ENCODE assay signal across 8 cellular contexts in genomic region chr13:24727731-24728601, GRCh38. TPM values are rescaled to one million over a fixed set of nuclear protein-coding genes. Genes with fewer than 3 reads are reported as not detected.
DNase-seq lines count a peak whose midpoint lies in the region; ATAC-seq and TF ChIP-seq lines count a peak whose summit lies in the region.

No MANE protein-coding gene starts in this region.

- H3K27ac ChIP-seq in stomach: no peak overlapping the region

- 58 to 62% (median 59%) methylated on average over 24 of the region's 24 CpGs for WGBS in stomach, 5 donors

- no peak overlapping the region for H3K4me3 Mint-ChIP-seq in natural killer cell

- no peaks in the 10 kb centered on the region for H3K36me3 ChIP-seq in NT2/D1 (ENCODE audit: insufficient read depth, insufficient read length, low read length)
- H3K36me3 ChIP-seq in stomach: no peaks in the 10 kb centered on the region

- H3K4me3 ChIP-seq in NT2/D1 (ENCODE audit: insufficient read length, low read depth) (no peak overlapping the region), epithelial cell of proximal tubule (ENCODE audit: low read depth, low read length) (no peak overlapping the region), stomach (no peak overlapping the region)

- H3K27me3 Mint-ChIP-seq in natural killer cell (ENCODE audit: low read depth in 2 of 2): peaks cover 9 to 15% of the 10 kb centered on the region in 2 donors

- no peak overlapping the region for H3K27ac Mint-ChIP-seq in natural killer cell

- H3K4me1 Mint-ChIP-seq in natural killer cell: no peaks in the 10 kb centered on the region

- intact Hi-C loops in natural killer cell (cut with micrococcal nuclease): loop anchor here (1.0 to 10.0 kb wide), 4 partner anchors 56 to 216 kb away; partner anchors contain the start of gene PARP4
- intact Hi-C loops in stomach (cut with DNase I; ENCODE audit: low total_unique reads): no loop called here

- no peaks in the 10 kb centered on the region for H3K27me3 ChIP-seq in NT2/D1 (ENCODE audit: insufficient read depth, insufficient read length)
- no peaks in the 10 kb centered on the region for H3K27me3 ChIP-seq in stomach

- H3K4me1 ChIP-seq in NT2/D1 (ENCODE audit: insufficient read depth, insufficient read length): no peaks in the 10 kb centered on the region
- H3K4me1 ChIP-seq in stomach: peaks cover 0 to 7% (median 3%) of the 10 kb centered on the region in 4 donors

- no peak overlapping the region for H3K9ac ChIP-seq in NT2/D1 (ENCODE audit: insufficient read length, low read depth)

- ATAC-seq in natural killer cell: peak; percentile 97 to 100 (median 99)

- H3K9me3 ChIP-seq in NT2/D1 (ENCODE audit: insufficient read depth, low read length) (no peaks in the 10 kb centered on the region; the same call in 1 of the 2 replicates), stomach (peaks cover 0 to 13% (median 2%) of the 10 kb centered on the region in 4 donors)

- DNase-seq in D341Med (ENCODE audit: low spot score) (peak; percentile 84), GM20000 (ENCODE audit: low spot score) (peak; percentile 88), HPDE6-E6E7 (ENCODE audit: extremely low spot score) (peak; percentile 62), NT2/D1 (ENCODE audit: low read depth, low spot score) (peak; percentile 57), epithelial cell of proximal tubule (ENCODE audit: low read depth) (peak; percentile 38), natural killer cell (peak; percentile 58), stomach (peak; percentile 75)
- DNase-seq in activated CD8-positive, alpha-beta memory T cell treated with anti-CD3 and anti-CD28 coated beads, Interleukin-2, amount 50 U/mL, for 48 hours: peak; percentile 66

- TF ChIP-seq EP300 in stomach (IDR thresholded peaks at IDR 0.05): no peak

- no peak for TF ChIP-seq POLR2A in stomach (IDR thresholded peaks at IDR 0.05)

- H3K36me3 Mint-ChIP-seq in natural killer cell: no peaks in the 10 kb centered on the region

- H3K9me3 Mint-ChIP-seq in natural killer cell: peaks cover 0 to 4% of the 10 kb centered on the region in 2 donors

- TF ChIP-seq CTCF in GM20000 (IDR thresholded peaks at IDR 0.05; ENCODE audit: extremely low read depth, missing control alignments) (peak; percentile 69), epithelial cell of proximal tubule (conservative IDR thresholded peaks at IDR 0.05; ENCODE audit: low read depth, low read length) (peak; percentile 82), natural killer cell (IDR thresholded peaks at IDR 0.05) (peak; percentile 93), stomach (IDR thresholded peaks at IDR 0.05) (peak in 5 of 7 experiments; percentile 54 to 89 (median 65))

RNA-seq across cellular contexts. Expression of gene RNF17, which starts 36.0 kb away (rescaled TPM):
- total RNA-seq in epithelial cell of proximal tubule (0.65 and 1.8 TPM in 2 replicates), natural killer cell (not detected), stomach (under 1 TPM in 2 of 5 donors, not detected in 3; 0.18 to 0.43 TPM)
- polyA plus RNA-seq in stomach: under 1 TPM in 1 of 3 donors, not detected in 2; 0.15 TPM

RNA-seq across cellular contexts. Expression of gene ATP12A, which starts 47.8 kb away (rescaled TPM):
- total RNA-seq in epithelial cell of proximal tubule (0.14 TPM in 1 of 2 replicates, not detected in the other), natural killer cell (not detected), stomach (not detected)
- under 1 TPM in 1 of 3 donors, not detected in 2; 0.08 TPM for polyA plus RNA-seq in stomach

Comparison
In these comparisons a context has a peak if more than half of its experiments do, and no peak if none do; other contexts are left out.
1. DNase-seq: peak in every context shown above with its lines; median percentile 88 in GM20000; 84 in D341Med; 75 in stomach; 66 in activated CD8-positive, alpha-beta memory T cell treated with anti-CD3 and anti-CD28 coated beads, Interleukin-2, amount 50 U/mL, for 48 hours; 62 in HPDE6-E6E7; 58 in natural killer cell; 57 in NT2/D1; 38 in epithelial cell of proximal tubule.